1 cellular context compared by ENCODE assay signal in genomic region chr5:127650022-127650421, GRCh38.
TF ChIP-seq lines count a peak whose summit lies in the region.

No MANE protein-coding gene starts in this region.

TF ChIP-seq in H1, 55 proteins besides CTCF, POLR2A, EP300 and RAD21:
- TF ChIP-seq CTBP2 (IDR thresholded peaks at IDR 0.05; ENCODE audit: borderline replicate concordance, insufficient read depth, insufficient read length, low read length) (no peak), KDM4A (IDR thresholded peaks at IDR 0.05; ENCODE audit: low read depth, low read length, severe bottlenecking) (no peak), HDAC2 (IDR thresholded peaks at IDR 0.05; ENCODE audit: borderline replicate concordance in 1 of 2, low read depth in 2 of 2, low read length in 2 of 2) (no peak), SUZ12 (IDR thresholded peaks at IDR 0.05; ENCODE audit: low read length) (no peak), MAX (IDR thresholded peaks at IDR 0.05) (no peak), USF2 (IDR thresholded peaks at IDR 0.05; ENCODE audit: low read length) (no peak), CBX8 (IDR thresholded peaks at IDR 0.05; ENCODE audit: borderline replicate concordance, low read depth, low read length) (no peak), ATF2 (IDR thresholded peaks at IDR 0.05; ENCODE audit: low read length) (no peak), YY1 (IDR thresholded peaks at IDR 0.05; ENCODE audit: low read depth, low read length) (no peak), ASH2L (IDR thresholded peaks at IDR 0.05; ENCODE audit: low read length) (no peak), KDM1A (IDR thresholded peaks at IDR 0.05; ENCODE audit: borderline replicate concordance, low read length) (no peak), SP1 (IDR thresholded peaks at IDR 0.05; ENCODE audit: low read depth, low read length) (no peak), GTF2F1 (IDR thresholded peaks at IDR 0.05; ENCODE audit: borderline replicate concordance, low read depth, low read length) (no peak), RNF2 (IDR thresholded peaks at IDR 0.05; ENCODE audit: borderline replicate concordance, low read depth, low read length, missing control alignments, poor library complexity, severe bottlenecking) (no peak), CEBPB (IDR thresholded peaks at IDR 0.05; ENCODE audit: low read depth, low read length) (no peak), E2F6 (IDR thresholded peaks at IDR 0.05) (no peak), PHF8 (conservative IDR thresholded peaks at IDR 0.05; ENCODE audit: low read depth, low read length) (no peak), CREB1 (IDR thresholded peaks at IDR 0.05) (no peak), BACH1 (IDR thresholded peaks at IDR 0.05; ENCODE audit: low read length) (no peak)
